Comparison of ENCODE assay signal across 8 cellular contexts in the genomic region with DNA sequence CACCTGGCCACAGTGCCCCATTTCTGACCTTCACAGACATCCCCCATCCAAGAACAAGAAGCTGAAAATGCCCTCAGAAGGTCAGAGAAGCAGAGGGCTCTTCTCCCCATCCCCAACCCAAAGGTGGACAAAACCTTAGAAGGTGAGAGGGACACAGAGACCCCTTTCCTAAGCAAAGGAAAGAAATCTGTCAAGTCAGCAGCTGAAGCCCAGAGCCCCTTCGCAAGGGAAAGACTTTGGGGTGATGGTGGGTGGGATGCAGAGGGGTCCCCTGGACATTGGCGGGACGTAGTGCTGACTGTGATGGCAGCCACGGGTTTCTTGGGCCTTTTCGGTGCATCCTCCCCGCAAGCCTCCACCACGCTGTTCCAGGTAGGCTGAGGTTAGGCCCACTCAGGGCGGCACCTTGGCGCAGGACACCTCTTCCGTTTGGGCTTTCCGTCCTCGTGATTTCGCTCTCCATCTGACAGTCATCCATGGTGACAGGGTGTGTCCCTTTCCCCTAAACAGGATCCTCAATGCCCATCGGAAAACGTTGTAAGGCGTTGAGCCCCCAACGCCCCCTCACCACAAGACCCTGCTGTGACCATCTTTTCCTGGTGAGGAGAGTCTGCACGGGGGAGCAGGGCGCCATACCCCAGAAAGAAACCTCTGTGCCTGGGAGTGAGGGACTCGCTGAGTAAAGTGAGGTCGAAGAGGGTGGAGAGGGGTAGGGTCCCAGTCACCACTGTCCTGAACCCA. TPM values are rescaled to one million over a fixed set of nuclear protein-coding genes. Genes with fewer than 3 reads are reported as not detected.
DNase-seq lines count a peak whose midpoint lies in the region; ATAC-seq, FAIRE-seq and TF ChIP-seq lines count a peak whose summit lies in the region.

No MANE protein-coding gene starts in this region.

- H3K4me3 ChIP-seq in MG63 (peak overlapping the region; percentile 32), endothelial cell of umbilical vein (replicated peaks in 1 of 3; ENCODE audit: insufficient read depth in 1 of 3, low read depth in 1 of 3, low read length in 3 of 3) (peak overlapping the region in 2 of 3 experiments; percentile 20 to 23), ovary (peak overlapping the region; percentile 40)

- H3K36me3 ChIP-seq in ES-I3 (ENCODE audit: insufficient read depth, low read length): no peaks in the 10 kb centered on the region
- H3K36me3 ChIP-seq in MG63: no peaks in the 10 kb centered on the region
- H3K36me3 ChIP-seq in endothelial cell of umbilical vein (ENCODE audit: control insufficient read depth in 2 of 2, extremely low read depth in 1 of 2, insufficient read depth in 2 of 2, low read length in 2 of 2): no peaks in the 10 kb centered on the region
- no peaks in the 10 kb centered on the region for H3K36me3 ChIP-seq in ovary

- peak overlapping the region; percentile 64; the same call in 1 of the 2 replicates for H3K9ac ChIP-seq in ES-I3 (ENCODE audit: low read depth, low read length)
- H3K9ac ChIP-seq in endothelial cell of umbilical vein (replicated peaks; ENCODE audit: extremely low read depth, insufficient read depth, low read length): no peak overlapping the region

- TF ChIP-seq CTCF in endothelial cell of umbilical vein (IDR thresholded peaks at IDR 0.05; ENCODE audit: extremely low read depth in 1 of 2, insufficient read depth in 1 of 2, low read depth in 1 of 2, low read length in 2 of 2): no peak
- TF ChIP-seq CTCF in ovary (IDR thresholded peaks at IDR 0.05): no peak

- H2AFZ ChIP-seq in endothelial cell of umbilical vein (ENCODE audit: low read depth, low read length): peak overlapping the region; percentile 97

- POLR2A ChIA-PET in endothelial cell of umbilical vein (lab: Charles Lee): interaction anchor here (0.6 kb wide), 4 partner anchors 251 to 1500 kb away, joined by 3 to 5 read pairs (median 3); no protein-coding TSS in a partner anchor

- H3K4me1 ChIP-seq in ES-I3 (ENCODE audit: insufficient read depth, low read length) (peaks cover 7% of the 10 kb centered on the region; the same call in 1 of the 2 replicates), endothelial cell of umbilical vein (ENCODE audit: control insufficient read depth, extremely low read depth, insufficient read depth, low read length) (peaks cover 3% of the 10 kb centered on the region), ovary (ENCODE audit: insufficient read depth) (no peaks in the 10 kb centered on the region)

- no peak overlapping the region for H3K27ac ChIP-seq in endothelial cell of umbilical vein (ENCODE audit: insufficient read depth, low read depth, low read length)
- H3K27ac ChIP-seq in ovary: no peak overlapping the region

- dilution Hi-C loops in endothelial cell of umbilical vein (cut with MboI; ENCODE audit: extremely low pct_ligation_motif_present, low sequenced_read_pairs): no loop called here

- no peaks in the 10 kb centered on the region for H3K9me1 ChIP-seq in endothelial cell of umbilical vein (replicated peaks; ENCODE audit: control insufficient read depth, extremely low read depth, insufficient read depth, low read length)

- H4K20me1 ChIP-seq in endothelial cell of umbilical vein (replicated peaks; ENCODE audit: control insufficient read depth, extremely low read depth, insufficient read depth, low read length): no peaks in the 10 kb centered on the region

- no peaks in the 10 kb centered on the region for H3K9me3 ChIP-seq in ES-I3 (ENCODE audit: control insufficient read depth, insufficient read depth, low read length)
- no peaks in the 10 kb centered on the region for H3K9me3 ChIP-seq in MG63
- H3K9me3 ChIP-seq in endothelial cell of umbilical vein (replicated peaks; ENCODE audit: control insufficient read depth, insufficient read depth, low read length): no peaks in the 10 kb centered on the region
- H3K9me3 ChIP-seq in ovary: no peaks in the 10 kb centered on the region

- H3K27me3 ChIP-seq in MG63 (no peaks in the 10 kb centered on the region), endothelial cell of umbilical vein (ENCODE audit: control insufficient read depth in 2 of 2, insufficient read depth in 2 of 2, low read length in 2 of 2) (peaks cover 0 to 3% of the 10 kb centered on the region in 2 experiments), ovary (no peaks in the 10 kb centered on the region)

- H3K79me2 ChIP-seq in endothelial cell of umbilical vein (ENCODE audit: control insufficient read depth, insufficient read depth, low read length): no peaks in the 10 kb centered on the region

- 68 to 78% (median 72%) methylated on average over 21 of the region's 21 CpGs for WGBS in ovary, 3 donors

- BruUV-seq in endothelial cell of umbilical vein (replicated peaks; lab: Mats Ljungman, UMichigan): no TSS peak

- CTCF ChIA-PET in endothelial cell of umbilical vein (lab: Charles Lee): interaction anchor here (1.5 to 7.0 kb wide), 2 partner anchors 28 to 222 kb away, joined by 3 to 108 read pairs; a partner anchor contains a TSS

- TF ChIP-seq POLR2A in endothelial cell of umbilical vein (IDR thresholded peaks at IDR 0.05; ENCODE audit: low read depth, low read length): no peak
- TF ChIP-seq POLR2A in ovary (IDR thresholded peaks at IDR 0.05): no peak

- peak overlapping the region; percentile 49 for H3K4me2 ChIP-seq in endothelial cell of umbilical vein (ENCODE audit: insufficient read depth, low read length)

- FAIRE-seq in endothelial cell of umbilical vein (lab: Jason Lieb, UNC): no peak

- intact Hi-C loops in endothelial cell of umbilical vein (cut with micrococcal nuclease) (loop anchor here (1.0 to 10.0 kb wide), 2 partner anchors 23 to 327 kb away; a partner anchor contains a TSS), ovary (cut with DNase I) (loop anchor here in 1 of 4 donors (2.0 kb wide), 1 partner anchor 25 kb away; a partner anchor contains a TSS)

- DNase-seq in MG63 (no peak), endothelial cell of umbilical vein (ENCODE audit: low read depth, low spot score) (no peak), ovary (peak; percentile 40 to 67 (median 62)), SHP77 treated with DMSO at 0.1 percent for 48 hours (lab: John Stamatoyannopoulos, UW) (no peak), HK-2 (ENCODE audit: unreplicated experiment) (no peak)

- TF ChIP-seq EP300 in ovary (IDR thresholded peaks at IDR 0.05): no peak

- ATAC-seq in GM18517 (IDR thresholded peaks at IDR 0.05; ENCODE audit: unreplicated experiment) (no peak), HG03196 (IDR thresholded peaks at IDR 0.05; ENCODE audit: unreplicated experiment) (no peak)

RNA-seq across cellular contexts. Expression of a gene that starts 10.7 kb away (rescaled TPM):
- not detected in 2 replicates for total RNA-seq in MG63 (2014; rRNA removed; shearing (Covaris generic); ENCODE audit: low replicate concordance)
- total RNA-seq in endothelial cell of umbilical vein: not detected in 2 replicates
- polyA plus RNA-seq in endothelial cell of umbilical vein: not detected in 2 replicates
- not detected in 2 replicates for polyA plus RNA-seq in endothelial cell of umbilical vein (2011; cell fraction: cytosol; rRNA removed)
- not detected in 2 replicates for polyA plus RNA-seq in endothelial cell of umbilical vein (2011; cell fraction: nucleus; rRNA removed)
- polyA plus RNA-seq in endothelial cell of umbilical vein (2012): not detected in 2 replicates
- not detected in 2 replicates for polyA minus RNA-seq in endothelial cell of umbilical vein
- polyA minus RNA-seq in endothelial cell of umbilical vein (2011; cell fraction: cytosol; rRNA and poly(A)+ RNA removed): not detected
- polyA minus RNA-seq in endothelial cell of umbilical vein (2011; cell fraction: nucleus; rRNA and poly(A)+ RNA removed): not detected in 2 replicates
- total RNA-seq in ovary: under 1 TPM in 2 of 7 donors, not detected in 5; 0.10 to 0.11 TPM
- under 1 TPM; 0.19 to 0.55 TPM for polyA plus RNA-seq in ovary

RNA-seq across cellular contexts. Expression of a gene that starts 24.6 kb away (rescaled TPM):
- total RNA-seq in MG63 (2014; rRNA removed; shearing (Covaris generic); ENCODE audit: low replicate concordance): not detected in 2 replicates
- total RNA-seq in endothelial cell of umbilical vein: not detected in 2 replicates
- not detected in 2 replicates for polyA plus RNA-seq in endothelial cell of umbilical vein
- polyA plus RNA-seq in endothelial cell of umbilical vein (2011; cell fraction: cytosol; rRNA removed): not detected in 2 replicates
- not detected in 2 replicates for polyA plus RNA-seq in endothelial cell of umbilical vein (2011; cell fraction: nucleus; rRNA removed)
- polyA plus RNA-seq in endothelial cell of umbilical vein (2012): not detected in 2 replicates
- not detected in 2 replicates for polyA minus RNA-seq in endothelial cell of umbilical vein
- polyA minus RNA-seq in endothelial cell of umbilical vein (2011; cell fraction: cytosol; rRNA and poly(A)+ RNA removed): not detected
- polyA minus RNA-seq in endothelial cell of umbilical vein (2011; cell fraction: nucleus; rRNA and poly(A)+ RNA removed): not detected in 2 replicates
- total RNA-seq in ovary: under 1 TPM in 1 of 7 donors, not detected in 6; 0.27 TPM
- under 1 TPM in 1 of 2 donors, not detected in 1; 0.12 TPM for polyA plus RNA-seq in ovary

RNA-seq across cellular contexts. Expression of a gene that starts 24.7 kb away (rescaled TPM):
- total RNA-seq in MG63 (2014; rRNA removed; shearing (Covaris generic); ENCODE audit: low replicate concordance): 54.1 and 80.1 TPM in 2 replicates
- 26.7 and 29.8 TPM in 2 replicates for total RNA-seq in endothelial cell of umbilical vein
- polyA plus RNA-seq in endothelial cell of umbilical vein: 49.8 and 53.4 TPM in 2 replicates
- polyA plus RNA-seq in endothelial cell of umbilical vein (2011; cell fraction: cytosol; rRNA removed): 30.3 and 31.1 TPM in 2 replicates
- polyA plus RNA-seq in endothelial cell of umbilical vein (2011; cell fraction: nucleus; rRNA removed): 31.1 and 56.9 TPM in 2 replicates
- polyA plus RNA-seq in endothelial cell of umbilical vein (2012): 29.4 and 40.4 TPM in 2 replicates
- polyA minus RNA-seq in endothelial cell of umbilical vein: 58.5 and 67.5 TPM in 2 replicates
- polyA minus RNA-seq in endothelial cell of umbilical vein (2011; cell fraction: cytosol; rRNA and poly(A)+ RNA removed): 14.5 TPM
- 17.8 and 21.3 TPM in 2 replicates for polyA minus RNA-seq in endothelial cell of umbilical vein (2011; cell fraction: nucleus; rRNA and poly(A)+ RNA removed)
- 10 to 100 TPM; 37.0 to 64.3 (median 52.2) TPM for total RNA-seq in ovary
- polyA plus RNA-seq in ovary: 10 to 100 TPM; 43.7 to 97.5 TPM

RNA-seq across cellular contexts. Expression of a gene that starts 28.5 kb away (rescaled TPM):
- 232 and 331 TPM in 2 replicates for total RNA-seq in MG63 (2014; rRNA removed; shearing (Covaris generic); ENCODE audit: low replicate concordance)
- total RNA-seq in endothelial cell of umbilical vein (136 and 142 TPM in 2 replicates), ovary (10 to 100 TPM; 48.2 to 88.4 (median 75.8) TPM)
- polyA plus RNA-seq in endothelial cell of umbilical vein (117 and 120 TPM in 2 replicates), ovary (10 to 100 TPM; 63.9 to 70.1 TPM)
- 118 and 139 TPM in 2 replicates for polyA plus RNA-seq in endothelial cell of umbilical vein (2011; cell fraction: cytosol; rRNA removed)
- 111 and 117 TPM in 2 replicates for polyA plus RNA-seq in endothelial cell of umbilical vein (2011; cell fraction: nucleus; rRNA removed)
- 136 and 166 TPM in 2 replicates for polyA plus RNA-seq in endothelial cell of umbilical vein (2012)
- polyA minus RNA-seq in endothelial cell of umbilical vein: 106 and 111 TPM in 2 replicates
- polyA minus RNA-seq in endothelial cell of umbilical vein (2011; cell fraction: cytosol; rRNA and poly(A)+ RNA removed): 66.7 TPM
- polyA minus RNA-seq in endothelial cell of umbilical vein (2011; cell fraction: nucleus; rRNA and poly(A)+ RNA removed): 29.1 and 42.5 TPM in 2 replicates

RNA-seq across cellular contexts. Expression of a gene that starts 33.7 kb away (rescaled TPM):
- total RNA-seq in MG63 (2014; rRNA removed; shearing (Covaris generic); ENCODE audit: low replicate concordance): 3.9 and 10.9 TPM in 2 replicates
- 11.0 and 11.6 TPM in 2 replicates for total RNA-seq in endothelial cell of umbilical vein
- 5.0 and 5.4 TPM in 2 replicates for polyA plus RNA-seq in endothelial cell of umbilical vein
- 1.1 and 1.7 TPM in 2 replicates for polyA plus RNA-seq in endothelial cell of umbilical vein (2011; cell fraction: cytosol; rRNA removed)
- polyA plus RNA-seq in endothelial cell of umbilical vein (2011; cell fraction: nucleus; rRNA removed): 49.7 and 50.3 TPM in 2 replicates
- polyA plus RNA-seq in endothelial cell of umbilical vein (2012): 8.0 and 10.6 TPM in 2 replicates
- 6.0 and 7.9 TPM in 2 replicates for polyA minus RNA-seq in endothelial cell of umbilical vein
- not detected for polyA minus RNA-seq in endothelial cell of umbilical vein (2011; cell fraction: cytosol; rRNA and poly(A)+ RNA removed)
- 9.6 and 11.2 TPM in 2 replicates for polyA minus RNA-seq in endothelial cell of umbilical vein (2011; cell fraction: nucleus; rRNA and poly(A)+ RNA removed)
- total RNA-seq in ovary: 1 to 10 TPM; 3.8 to 9.7 (median 5.5) TPM
- polyA plus RNA-seq in ovary: 1 to 10 TPM; 3.7 to 6.5 TPM

Comparison
In these comparisons a context has a peak if more than half of its experiments do, and no peak if none do; other contexts are left out.
1. DNase-seq: peak in ovary (5 of 5); none in MG63 (single experiment), endothelial cell of umbilical vein (single experiment), SHP77 treated with DMSO at 0.1 percent for 48 hours (single experiment) and HK-2 (single experiment).
2. Peak in every context shown above with its lines, with median percentiles within 50 percentile points of each other: H3K4me3 ChIP-seq.